Comparison of ENCODE assay signal across 8 cellular contexts in genomic region chr13:74575729-74576125, GRCh38.
DNase-seq lines count a peak whose midpoint lies in the region; FAIRE-seq and TF ChIP-seq lines count a peak whose summit lies in the region.

No MANE protein-coding gene starts in this region.

- H3K4ac ChIP-seq in mesendoderm (ENCODE audit: low read depth, low read length), result no peak overlapping the region

- peaks cover 6% of the 10 kb centered on the region for H3K4me1 ChIP-seq in endothelial cell of umbilical vein (ENCODE audit: control insufficient read depth, extremely low read depth, insufficient read depth, low read length)
- peaks cover 6% of the 10 kb centered on the region for H3K4me1 ChIP-seq in mesendoderm (ENCODE audit: control insufficient read depth, low read depth, low read length)

- H3K56ac ChIP-seq in mesendoderm (ENCODE audit: low read length), result peak overlapping the region; percentile 75

- H3K4me3 ChIP-seq in endothelial cell of umbilical vein (replicated peaks in 1 of 3; ENCODE audit: insufficient read depth in 1 of 3, low read depth in 1 of 3, low read length in 3 of 3) (peak overlapping the region; percentile 14 to 21 (median 19)), mesendoderm (ENCODE audit: low read length) (peak overlapping the region; percentile 18)

- POLR2A ChIA-PET in endothelial cell of umbilical vein (lab: Charles Lee), result no interaction called here

- H3K27me3 ChIP-seq in endothelial cell of umbilical vein (ENCODE audit: control insufficient read depth in 2 of 2, insufficient read depth in 2 of 2, low read length in 2 of 2) (peaks cover 0 to 2% of the 10 kb centered on the region in 2 experiments), mesendoderm (ENCODE audit: insufficient read depth, low read length, poor library complexity) (no peaks in the 10 kb centered on the region)

- no peak overlapping the region for H3K27ac ChIP-seq in endothelial cell of umbilical vein (ENCODE audit: insufficient read depth, low read depth, low read length)
- H3K27ac ChIP-seq in mesendoderm (ENCODE audit: low read depth, low read length), result peak overlapping the region; percentile 36

- H3K79me1 ChIP-seq in mesendoderm (ENCODE audit: low read length), result no peaks in the 10 kb centered on the region

- H4K5ac ChIP-seq in mesendoderm (ENCODE audit: low read length), result no peak overlapping the region

- no peak overlapping the region for H2BK15ac ChIP-seq in mesendoderm (replicated peaks; ENCODE audit: low read depth)

- peak overlapping the region; percentile 68 for H2AFZ ChIP-seq in endothelial cell of umbilical vein (ENCODE audit: low read depth, low read length)

- no peaks in the 10 kb centered on the region for H4K20me1 ChIP-seq in endothelial cell of umbilical vein (replicated peaks; ENCODE audit: control insufficient read depth, extremely low read depth, insufficient read depth, low read length)

- TF ChIP-seq POLR2A in endothelial cell of umbilical vein (IDR thresholded peaks at IDR 0.05; ENCODE audit: low read depth, low read length), result no peak

- DNase-seq in GM03348 (ENCODE audit: low spot score) (peak; percentile 86), NCI-H146 treated with DMSO at 0.1 percent for 48 hours (lab: John Stamatoyannopoulos, UW; ENCODE audit: unreplicated experiment) (peak; percentile 18), activated T-cell treated with anti-CD3 and anti-CD28 coated beads for 48 hours (ENCODE audit: low read depth) (peak; percentile 34), endothelial cell of umbilical vein (ENCODE audit: low read depth, low spot score) (peak; percentile 62), mesendoderm (peak; percentile 95), SIG-M5 (lab: John Stamatoyannopoulos, UW) (no peak), SW480 (ENCODE audit: low spot score) (no peak)
- peak; percentile 3 for DNase-seq in stimulated activated CD8-positive, alpha-beta memory T cell treated with anti-CD3 and anti-CD28 coated beads, Interleukin-12 subunit alpha, Interleukin-12 subunit beta, amount 100 ng/mL, for 1 hour (ENCODE audit: low read depth)

- TF ChIP-seq CTCF in endothelial cell of umbilical vein (IDR thresholded peaks at IDR 0.05; ENCODE audit: extremely low read depth in 1 of 2, insufficient read depth in 1 of 2, low read depth in 1 of 2, low read length in 2 of 2), result no peak

- H3K9ac ChIP-seq in endothelial cell of umbilical vein (replicated peaks; ENCODE audit: extremely low read depth, insufficient read depth, low read length) (no peak overlapping the region), mesendoderm (ENCODE audit: low read length) (peak overlapping the region; percentile 55)

- no peaks in the 10 kb centered on the region for H3K9me3 ChIP-seq in endothelial cell of umbilical vein (replicated peaks; ENCODE audit: control insufficient read depth, insufficient read depth, low read length)

- WGBS in mesendoderm (ENCODE audit: extremely low coverage, insufficient coverage, low lambda C conversion rate), result no CpG with 5 or more reads among the region's 29 CpGs

- peak; percentile 76 for FAIRE-seq in endothelial cell of umbilical vein (lab: Jason Lieb, UNC)

- no TSS peak for BruUV-seq in endothelial cell of umbilical vein (replicated peaks; lab: Mats Ljungman, UMichigan)

- H3K4me2 ChIP-seq in endothelial cell of umbilical vein (ENCODE audit: insufficient read depth, low read length) (peak overlapping the region; percentile 53), mesendoderm (ENCODE audit: low read length) (peak overlapping the region; percentile 81)

- H3K9me1 ChIP-seq in endothelial cell of umbilical vein (replicated peaks; ENCODE audit: control insufficient read depth, extremely low read depth, insufficient read depth, low read length), result no peaks in the 10 kb centered on the region

- no peaks in the 10 kb centered on the region for H3K79me2 ChIP-seq in endothelial cell of umbilical vein (ENCODE audit: control insufficient read depth, insufficient read depth, low read length)
- no peaks in the 10 kb centered on the region for H3K79me2 ChIP-seq in mesendoderm (ENCODE audit: control insufficient read depth, insufficient read depth, low read length)

- intact Hi-C loops in endothelial cell of umbilical vein (cut with micrococcal nuclease), result loop anchor here (5.0 to 10.0 kb wide), 3 partner anchors 107 to 811 kb away; no protein-coding TSS in a partner anchor

- no peak overlapping the region for H4K8ac ChIP-seq in mesendoderm (ENCODE audit: low read depth, low read length)

- H2AK5ac ChIP-seq in mesendoderm (ENCODE audit: low read length), result no peak overlapping the region

- no peak overlapping the region for H3K23ac ChIP-seq in mesendoderm (ENCODE audit: low read length)

- no peak overlapping the region for H2BK120ac ChIP-seq in mesendoderm (ENCODE audit: low read depth, low read length)

- H3K36me3 ChIP-seq in endothelial cell of umbilical vein (ENCODE audit: control insufficient read depth in 2 of 2, extremely low read depth in 1 of 2, insufficient read depth in 2 of 2, low read length in 2 of 2), result no peaks in the 10 kb centered on the region
- H3K36me3 ChIP-seq in mesendoderm (ENCODE audit: control insufficient read depth, insufficient read depth, low read length), result no peaks in the 10 kb centered on the region

- peak overlapping the region; percentile 24 for H3K18ac ChIP-seq in mesendoderm (ENCODE audit: low read length)

- no peak overlapping the region for H2BK5ac ChIP-seq in mesendoderm (ENCODE audit: low read length)

- CTCF ChIA-PET in endothelial cell of umbilical vein (lab: Charles Lee), result interaction anchor here (1.5 to 2.3 kb wide), 2 partner anchors 644 to 682 kb away, joined by 4 to 14 read pairs; no protein-coding TSS in a partner anchor

- dilution Hi-C loops in endothelial cell of umbilical vein (cut with MboI; ENCODE audit: extremely low pct_ligation_motif_present, low sequenced_read_pairs), result no loop called here

TF ChIP-seq in endothelial cell of umbilical vein, 7 proteins besides CTCF, POLR2A, EP300 and RAD21:
- TF ChIP-seq MYC (IDR thresholded peaks at IDR 0.05; ENCODE audit: low read depth, low read length), result no peak
- TF ChIP-seq POLR2AphosphoS5 (IDR thresholded peaks at IDR 0.05; ENCODE audit: insufficient read depth, low read depth, low read length), result no peak
- no peak for TF ChIP-seq FOS (IDR thresholded peaks at IDR 0.05; ENCODE audit: borderline replicate concordance, insufficient read depth, low read length)
- TF ChIP-seq MAX (IDR thresholded peaks at IDR 0.05; ENCODE audit: insufficient read depth, insufficient read length), result no peak
- TF ChIP-seq JUN (IDR thresholded peaks at IDR 0.05; ENCODE audit: borderline replicate concordance, insufficient read depth, insufficient read length, low read depth), result no peak
- no peak for TF ChIP-seq EZH2 (IDR thresholded peaks at IDR 0.05; ENCODE audit: borderline replicate concordance, low read depth, low read length, severe bottlenecking)
- no peak for TF ChIP-seq GATA2 (IDR thresholded peaks at IDR 0.05; ENCODE audit: insufficient read depth, insufficient read length, low read depth, low read length)
TF ChIP-seq in endothelial cell of umbilical vein: peak in this region for 0.

Comparison
In these comparisons a context has a peak if more than half of its experiments do, and no peak if none do; other contexts are left out.
1. DNase-seq: peak in GM03348 (single experiment), NCI-H146 treated with DMSO at 0.1 percent for 48 hours (single experiment), activated T-cell treated with anti-CD3 and anti-CD28 coated beads for 48 hours (single experiment), endothelial cell of umbilical vein (single experiment), mesendoderm (single experiment) and stimulated activated CD8-positive, alpha-beta memory T cell treated with anti-CD3 and anti-CD28 coated beads, Interleukin-12 subunit alpha, Interleukin-12 subunit beta, amount 100 ng/mL, for 1 hour (single experiment); none in SIG-M5 (single experiment) and SW480 (single experiment).